Comparison of ENCODE assay signal across 12 cellular contexts in the genomic region with DNA sequence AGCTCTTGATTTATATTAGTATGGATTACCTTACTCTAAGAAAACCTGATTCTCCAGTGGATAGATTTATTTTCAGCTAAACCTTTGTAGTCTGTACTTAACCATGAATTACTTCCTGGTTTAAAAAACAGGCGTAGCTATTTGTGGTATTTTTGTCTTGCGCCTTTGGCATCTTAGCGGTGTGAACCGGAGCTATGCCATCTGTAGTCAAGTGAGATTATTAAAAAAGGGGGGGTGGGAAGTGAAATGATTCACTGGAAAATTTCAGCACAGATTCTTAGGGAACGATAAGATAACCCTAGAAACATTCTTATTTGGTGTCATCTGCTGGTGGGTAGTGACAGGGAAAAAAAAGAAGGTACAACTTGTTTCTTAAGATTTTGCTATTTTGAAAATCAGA. TPM values are rescaled to one million over a fixed set of nuclear protein-coding genes. Genes with fewer than 3 reads are reported as not detected.
DNase-seq lines count a peak whose midpoint lies in the region; ATAC-seq, FAIRE-seq and TF ChIP-seq lines count a peak whose summit lies in the region.
"Had no signal": no experiment of that assay in that cellular context is flagged by ENCODE, and none has a peak within 500 bp of the region (broad histone marks: within the 10 kb centered on the region; RNA-seq: fewer than 3 reads in every experiment).

No MANE protein-coding gene starts in this region.

- peak; percentile 63 for FAIRE-seq in kidney (lab: Jason Lieb, UNC)

- peak overlapping the region; percentile 93 for H3K27ac Mint-ChIP-seq in activated naive CD4-positive, alpha-beta T cell treated with anti-CD3 and anti-CD28 coated beads for 36 hours
- peak overlapping the region; percentile 92 for H3K27ac Mint-ChIP-seq in activated naive CD8-positive, alpha-beta T cell treated with anti-CD3 and anti-CD28 coated beads for 36 hours

- no peak overlapping the region for H3K9ac ChIP-seq in kidney (ENCODE audit: low read length in 2 of 2)

- POLR2A ChIA-PET in RWPE1 (lab: Yijun Ruan, JAX; ENCODE audit: low non-redundant PET) = no interaction called here

- CTCF ChIA-PET in activated naive CD4-positive, alpha-beta T cell treated with anti-CD3 and anti-CD28 coated beads for 36 hours (lab: Charles Lee) = interaction anchor here (0.6 to 8.2 kb wide), 8 partner anchors 12 to 51 kb away, joined by 3 to 83 read pairs (median 6); partner anchors contain the start of gene PSMD6
- CTCF ChIA-PET in RWPE1 (lab: Yijun Ruan, JAX) = no interaction called here

- H3K4me3 Mint-ChIP-seq in activated naive CD4-positive, alpha-beta T cell treated with anti-CD3 and anti-CD28 coated beads for 36 hours = peak overlapping the region; percentile 75
- H3K4me3 Mint-ChIP-seq in activated naive CD8-positive, alpha-beta T cell treated with anti-CD3 and anti-CD28 coated beads for 36 hours = peak overlapping the region; percentile 71

- ATAC-seq in thoracic aorta (ENCODE audit: insufficient number of reproducible peaks, low FRiP score, low read depth) = peak; percentile 41
- ATAC-seq in GM21367 (IDR thresholded peaks at IDR 0.05; ENCODE audit: unreplicated experiment) = no peak

- peak; percentile 38 for DNase-seq in activated naive CD4-positive, alpha-beta T cell treated with anti-CD3 and anti-CD28 coated beads for 36 hours
- no peak for DNase-seq in activated naive CD4-positive, alpha-beta T cell (lab: John Stamatoyannopoulos, UW)
- DNase-seq in activated naive CD8-positive, alpha-beta T cell treated with anti-CD3 and anti-CD28 coated beads for 36 hours = no peak
- no peak for DNase-seq in kidney
- DNase-seq in thoracic aorta (ENCODE audit: low spot score) = no peak
- DNase-seq in NCI-H2029 (lab: John Stamatoyannopoulos, UW) = no peak
- DNase-seq in RWPE1 (ENCODE audit: low spot score) = no peak
- DNase-seq: AML-193, midbrain, NCI-H187 treated with DMSO at 0.1 percent for 48 hours had no signal

- H3K9me3 Mint-ChIP-seq in activated naive CD4-positive, alpha-beta T cell treated with anti-CD3 and anti-CD28 coated beads for 36 hours = no peaks in the 10 kb centered on the region
- peaks cover 3% of the 10 kb centered on the region for H3K9me3 Mint-ChIP-seq in activated naive CD8-positive, alpha-beta T cell treated with anti-CD3 and anti-CD28 coated beads for 36 hours

- H3K27me3 Mint-ChIP-seq in activated naive CD4-positive, alpha-beta T cell treated with anti-CD3 and anti-CD28 coated beads for 36 hours (ENCODE audit: low read depth) = no peaks in the 10 kb centered on the region
- H3K27me3 Mint-ChIP-seq in activated naive CD8-positive, alpha-beta T cell treated with anti-CD3 and anti-CD28 coated beads for 36 hours = no peaks in the 10 kb centered on the region

- H3K4me1 ChIP-seq in kidney (ENCODE audit: control insufficient read depth in 1 of 2, insufficient read depth in 1 of 2, low read depth in 1 of 2, low read length in 2 of 2) (peaks cover 8 to 18% of the 10 kb centered on the region in 2 donors), thoracic aorta (ENCODE audit: control insufficient read depth in 1 of 2, low read depth in 2 of 2) (peaks cover 23 to 47% of the 10 kb centered on the region in 2 donors)

- peak overlapping the region in 1 of 2 donors; percentile 51 for H3K27ac ChIP-seq in kidney (ENCODE audit: low read depth in 2 of 2, low read length in 2 of 2)
- H3K27ac ChIP-seq in thoracic aorta = no peak overlapping the region
- H3K27ac ChIP-seq in RWPE1 = no peak overlapping the region
- H3K27ac ChIP-seq: esophagus muscularis mucosa had no signal

- H3K4me3 ChIP-seq in kidney (ENCODE audit: low read length in 2 of 2) = no peak overlapping the region
- H3K4me3 ChIP-seq in thoracic aorta = peak overlapping the region; percentile 19
- H3K4me3 ChIP-seq: esophagus muscularis mucosa had no signal

- peaks cover 81% of the 10 kb centered on the region for H3K4me1 Mint-ChIP-seq in activated naive CD4-positive, alpha-beta T cell treated with anti-CD3 and anti-CD28 coated beads for 36 hours (ENCODE audit: low read depth)
- H3K4me1 Mint-ChIP-seq in activated naive CD8-positive, alpha-beta T cell treated with anti-CD3 and anti-CD28 coated beads for 36 hours = peaks cover 83% of the 10 kb centered on the region

- intact Hi-C loops in activated naive CD4-positive, alpha-beta T cell treated with anti-CD3 and anti-CD28 coated beads for 36 hours (cut with micrococcal nuclease) = loop anchor here (2.0 kb wide), 2 partner anchors 18 to 44 kb away; partner anchors contain the start of gene PSMD6
- intact Hi-C loops in kidney (cut with DNase I) = no loop called here

- TF ChIP-seq CTCF in kidney (IDR thresholded peaks at IDR 0.05; ENCODE audit: borderline replicate concordance, extremely low read depth, insufficient read depth) = no peak
- no peak for TF ChIP-seq CTCF in thoracic aorta (IDR thresholded peaks at IDR 0.05)
- no peak for TF ChIP-seq CTCF in RWPE1 (conservative IDR thresholded peaks at IDR 0.05; ENCODE audit: low read depth)

- H3K36me3 ChIP-seq in kidney (ENCODE audit: control insufficient read depth in 1 of 2, insufficient read depth in 2 of 2, low read length in 2 of 2) (peaks cover 10 to 24% of the 10 kb centered on the region in 2 donors), thoracic aorta (peaks cover 10% of the 10 kb centered on the region)

- H3K36me3 Mint-ChIP-seq in activated naive CD4-positive, alpha-beta T cell treated with anti-CD3 and anti-CD28 coated beads for 36 hours (ENCODE audit: low read depth) = peaks cover 17% of the 10 kb centered on the region
- H3K36me3 Mint-ChIP-seq in activated naive CD8-positive, alpha-beta T cell treated with anti-CD3 and anti-CD28 coated beads for 36 hours = peaks cover 57% of the 10 kb centered on the region

- H3K27me3 ChIP-seq in thoracic aorta (replicated peaks; ENCODE audit: insufficient read depth) = no peaks in the 10 kb centered on the region
- H3K27me3 ChIP-seq: esophagus muscularis mucosa had no signal

- no peaks in the 10 kb centered on the region for H3K9me3 ChIP-seq in kidney (ENCODE audit: control insufficient read depth in 1 of 2, low read length in 2 of 2)
- H3K9me3 ChIP-seq in thoracic aorta = no peaks in the 10 kb centered on the region
- H3K9me3 ChIP-seq: esophagus muscularis mucosa had no signal

RNA-seq across cellular contexts. Expression of gene PSMD6, which starts 44.2 kb away (rescaled TPM):
- total RNA-seq in activated naive CD4-positive, alpha-beta T cell treated with anti-CD3 and anti-CD28 coated beads for 36 hours = 100 to 1,000 TPM; 101 to 103 TPM
- total RNA-seq in activated naive CD8-positive, alpha-beta T cell treated with anti-CD3 and anti-CD28 coated beads for 36 hours = 100 to 1,000 TPM; 130 to 132 TPM
- total RNA-seq in kidney = 62.7 TPM
- 78.0 TPM for polyA plus RNA-seq in kidney (ENCODE audit: insufficient read depth, low read depth, low replicate concordance)
- total RNA-seq in thoracic aorta = 10 to 100 TPM; 54.4 to 70.3 TPM
